In genomic region chr18:32271649-32272324, GRCh38 we compare ENCODE assay signal across 8 cellular contexts.
DNase-seq lines count a peak whose midpoint lies in the region; ATAC-seq and TF ChIP-seq lines count a peak whose summit lies in the region.

No MANE protein-coding gene starts in this region.

- peak; percentile 53 for TF ChIP-seq CTCF in GM12865 (IDR thresholded peaks at IDR 0.05; ENCODE audit: insufficient read depth, low read depth, low read length, missing control alignments)
- TF ChIP-seq CTCF in adrenal gland (IDR thresholded peaks at IDR 0.05), result peak; percentile 53 to 80 (median 70)

- no peaks in the 10 kb centered on the region for H3K36me3 Mint-ChIP-seq in stimulated activated naive B cell treated with anti-CD40 and anti-IgM and Interleukin-4, amounts not matched to agents 10 μg/mL and 1 μg/mL and 100 μg/mL, for 72 hours

- peaks cover 0 to 26% of the 10 kb centered on the region in 2 donors for H3K36me3 ChIP-seq in adrenal gland (replicated peaks in 1 of 2)

- no peaks in the 10 kb centered on the region for H3K27me3 ChIP-seq in adrenal gland
- H3K27me3 ChIP-seq in right cardiac atrium (ENCODE audit: control insufficient read depth, insufficient read depth), result no peaks in the 10 kb centered on the region

- H3K27me3 Mint-ChIP-seq in stimulated activated naive B cell treated with anti-CD40 and anti-IgM and Interleukin-4, amounts not matched to agents 10 μg/mL and 1 μg/mL and 100 μg/mL, for 72 hours, result peaks cover 3 to 15% of the 10 kb centered on the region in 2 donors

- DNase-seq in AG08396 (ENCODE audit: low spot score), result peak; percentile 56
- peak; percentile 38 for DNase-seq in GM12865 (ENCODE audit: low read depth)
- peak; percentile 62 for DNase-seq in NCI-H146 (lab: John Stamatoyannopoulos, UW)
- peak in 4 of 7 donors; percentile 15 to 48 (median 36) for DNase-seq in adrenal gland
- no peak for DNase-seq in right cardiac atrium
- DNase-seq in stimulated activated naive B cell treated with anti-CD40 and anti-IgM and Interleukin-4, amounts not matched to agents 10 μg/mL and 1 μg/mL and 100 μg/mL, for 72 hours, result no peak
- no peak for DNase-seq in activated gamma-delta T cell treated with Interleukin-2 at 50 U/mL for 16 hours

- no peak overlapping the region for H3K27ac ChIP-seq in adrenal gland
- H3K27ac ChIP-seq in right cardiac atrium (ENCODE audit: low read length), result no peak overlapping the region

- H3K4me1 Mint-ChIP-seq in stimulated activated naive B cell treated with anti-CD40 and anti-IgM and Interleukin-4, amounts not matched to agents 10 μg/mL and 1 μg/mL and 100 μg/mL, for 72 hours, result no peaks in the 10 kb centered on the region

- H3K4me3 Mint-ChIP-seq in stimulated activated naive B cell treated with anti-CD40 and anti-IgM and Interleukin-4, amounts not matched to agents 10 μg/mL and 1 μg/mL and 100 μg/mL, for 72 hours, result no peak overlapping the region

- TF ChIP-seq POLR2A in adrenal gland (IDR thresholded peaks at IDR 0.05), result no peak

- ATAC-seq in HG02623 (IDR thresholded peaks at IDR 0.05; ENCODE audit: unreplicated experiment) (peak; percentile 78), right cardiac atrium (peak; percentile 66 to 70)
- peak; percentile 38 to 51 for ATAC-seq in stimulated activated naive B cell treated with anti-CD40 and anti-IgM and Interleukin-4, amounts not matched to agents 10 μg/mL and 1 μg/mL and 100 μg/mL, for 72 hours (replicated peaks)

- 60 to 66% (median 61%) methylated on average over 6 of the region's 6 CpGs for WGBS in adrenal gland, 4 donors
- WGBS in right cardiac atrium, result 51% methylated on average over 6 of the region's 6 CpGs

- H3K4me1 ChIP-seq in adrenal gland (replicated peaks in 1 of 2) (no peaks in the 10 kb centered on the region), right cardiac atrium (ENCODE audit: control insufficient read depth, insufficient read depth, low read length) (no peaks in the 10 kb centered on the region)

- no peaks in the 10 kb centered on the region for H3K9me3 ChIP-seq in adrenal gland (replicated peaks in 1 of 3)
- H3K9me3 ChIP-seq in right cardiac atrium (ENCODE audit: control insufficient read depth, low read length), result no peaks in the 10 kb centered on the region

- no peaks in the 10 kb centered on the region for H3K9me3 Mint-ChIP-seq in stimulated activated naive B cell treated with anti-CD40 and anti-IgM and Interleukin-4, amounts not matched to agents 10 μg/mL and 1 μg/mL and 100 μg/mL, for 72 hours

- H3K4me3 ChIP-seq in GM12865 (ENCODE audit: low read depth, low read length), result no peak overlapping the region
- H3K4me3 ChIP-seq in adrenal gland, result no peak overlapping the region
- H3K4me3 ChIP-seq in right cardiac atrium (ENCODE audit: low read length), result no peak overlapping the region

- H3K27ac Mint-ChIP-seq in stimulated activated naive B cell treated with anti-CD40 and anti-IgM and Interleukin-4, amounts not matched to agents 10 μg/mL and 1 μg/mL and 100 μg/mL, for 72 hours, result no peak overlapping the region

- intact Hi-C loops in adrenal gland (cut with DNase I) (loop anchor here (5.0 kb wide), 1 partner anchor 201 kb away; the partner anchor contains the start of gene GAREM1 (in 2 of the 2)), right cardiac atrium (cut with DNase I) (loop anchor here (2.0 to 5.0 kb wide), 3 partner anchors 199 to 281 kb away; partner anchors contain the start of gene GAREM1 (in 4 of the 4))

Comparison
In these comparisons a context has a peak if more than half of its experiments do, and no peak if none do; other contexts are left out.
1. DNase-seq: peak in AG08396 (single experiment), GM12865 (single experiment), NCI-H146 (single experiment) and adrenal gland (4 of 7); none in right cardiac atrium (0 of 3), stimulated activated naive B cell treated with anti-CD40 and anti-IgM and Interleukin-4, amounts not matched to agents 10 μg/mL and 1 μg/mL and 100 μg/mL, for 72 hours (single experiment) and activated gamma-delta T cell treated with Interleukin-2 at 50 U/mL for 16 hours (single experiment).
2. Peak in every context shown above with its lines, with median percentiles within 50 percentile points of each other: ATAC-seq.